In genomic region chr1:12170263-12170671, GRCh38 we compare ENCODE assay signal across 17 cellular contexts. TPM values are rescaled to one million over a fixed set of nuclear protein-coding genes. Genes with fewer than 3 reads are reported as not detected.
DNase-seq lines count a peak whose midpoint lies in the region; ATAC-seq, FAIRE-seq and TF ChIP-seq lines count a peak whose summit lies in the region.
"Had no signal": no experiment of that assay in that cellular context is flagged by ENCODE, and none has a peak within 500 bp of the region (broad histone marks: within the 10 kb centered on the region; RNA-seq: fewer than 3 reads in every experiment).

No MANE protein-coding gene starts in this region.

- no peak overlapping the region for H2BK15ac ChIP-seq in H1 (ENCODE audit: low read length)

- peaks cover 12% of the 10 kb centered on the region for H3K4me1 ChIP-seq in PC-9 (replicated peaks; ENCODE audit: insufficient read depth)
- H3K4me1 ChIP-seq in H1 (replicated peaks in 1 of 4; ENCODE audit: control insufficient read depth in 3 of 4, insufficient read depth in 4 of 4, low read length in 3 of 4): peaks cover 0 to 15% (median 5%) of the 10 kb centered on the region in 4 experiments; a peak in 5 of 7 replicates
- peaks cover 89 to 90% of the 10 kb centered on the region in 2 experiments for H3K4me1 ChIP-seq in neutrophil (ENCODE audit: control insufficient read depth in 1 of 2, insufficient read depth in 1 of 2, low read depth in 1 of 2, low read length in 1 of 2)

- H2AK5ac ChIP-seq in H1 (ENCODE audit: low read depth, low read length): no peak overlapping the region

- no peaks in the 10 kb centered on the region for H3K9me2 ChIP-seq in PC-9 (ENCODE audit: insufficient read depth)

- H3K4me3 ChIP-seq in PC-9 (no peak overlapping the region), H1 (ENCODE audit: extremely low read depth in 1 of 4, insufficient read depth in 2 of 4, low read depth in 3 of 4, low read length in 4 of 4) (no peak overlapping the region), neutrophil (ENCODE audit: low read depth in 1 of 2, low read length in 1 of 2) (peak overlapping the region; percentile 87 to 97)
- H3K4me3 ChIP-seq: cardiac muscle cell, GM23248 had no signal

- H3K23ac ChIP-seq in H1 (ENCODE audit: insufficient read length): no peak overlapping the region

- no TSS peak for BruUV-seq in PC-9 (replicated peaks; lab: Mats Ljungman, UMichigan)

- H3K4ac ChIP-seq in H1 (replicated peaks; ENCODE audit: insufficient read length, low read depth, low read length): no peak overlapping the region

- H3K36me3 ChIP-seq in PC-9 (ENCODE audit: low read depth) (no peaks in the 10 kb centered on the region), H1 (ENCODE audit: control insufficient read depth in 2 of 4, insufficient read depth in 4 of 4, low read length in 3 of 4) (no peaks in the 10 kb centered on the region), neutrophil (peaks cover 40% of the 10 kb centered on the region)
- H3K36me3 ChIP-seq: cardiac muscle cell had no signal

- H4K20me1 ChIP-seq in PC-9 (ENCODE audit: insufficient read depth) (no peaks in the 10 kb centered on the region), H1 (replicated peaks in 1 of 2; ENCODE audit: control insufficient read depth in 1 of 2, insufficient read depth in 2 of 2, low read length in 2 of 2) (peaks cover 0 to 2% of the 10 kb centered on the region in 2 experiments)

- H3K14ac ChIP-seq in H1 (ENCODE audit: insufficient read length): no peak overlapping the region

- no peak overlapping the region for H3K18ac ChIP-seq in H1 (ENCODE audit: extremely low read depth, low read length)

- no peak for TF ChIP-seq RAD21 in H1 (IDR thresholded peaks at IDR 0.05 in 1 of 2, conservative IDR thresholded peaks at IDR 0.05 in 1 of 2; ENCODE audit: low read depth in 2 of 2, low read length in 2 of 2)

- no peaks in the 10 kb centered on the region for H3K27me3 ChIP-seq in PC-9 (ENCODE audit: insufficient read depth, low read depth)
- H3K27me3 ChIP-seq in H1 (replicated peaks in 1 of 4; ENCODE audit: control insufficient read depth in 3 of 4, extremely low read depth in 1 of 4, insufficient read depth in 3 of 4, low read length in 3 of 4): peaks cover 3 to 38% (median 28%) of the 10 kb centered on the region in 4 experiments
- H3K27me3 ChIP-seq in neutrophil: no peaks in the 10 kb centered on the region

- CTCF ChIA-PET in PC-9 (lab: Charles Lee) (no interaction called here), H1 (lab: Charles Lee; ENCODE audit: partially characterized antibody) (interaction anchor here (0.6 to 2.0 kb wide), 6 partner anchors 17 to 106 kb away, joined by 3 to 10 read pairs (median 4); no protein-coding TSS in a partner anchor)

- no peak overlapping the region for H2BK5ac ChIP-seq in H1 (ENCODE audit: low read depth, low read length)

- POLR2A ChIA-PET in PC-9 (lab: Charles Lee; ENCODE audit: unreplicated experiment): no interaction called here
- POLR2A ChIA-PET in H1 (lab: Charles Lee; ENCODE audit: partially characterized antibody): interaction anchor here (2.3 kb wide), 1 partner anchor 10 kb away, joined by 8 read pairs; no protein-coding TSS in a partner anchor

- H3K9me3 ChIP-seq in PC-9 (ENCODE audit: insufficient read depth, low read depth): no peaks in the 10 kb centered on the region
- no peaks in the 10 kb centered on the region for H3K9me3 ChIP-seq in H1 (ENCODE audit: insufficient read depth in 2 of 2, low read depth in 1 of 2, low read length in 1 of 2)
- no peaks in the 10 kb centered on the region for H3K9me3 ChIP-seq in neutrophil
- H3K9me3 ChIP-seq: esophagus muscularis mucosa had no signal

- FAIRE-seq in H1 (lab: Jason Lieb, UNC) (no peak), GM12892 (lab: Jason Lieb, UNC) (no peak)

- H2AFZ ChIP-seq in PC-9: no peak overlapping the region
- H2AFZ ChIP-seq in H1 (ENCODE audit: low read length): no peak overlapping the region
- H2AFZ ChIP-seq: GM23248 had no signal

- TF ChIP-seq POLR2A in H1 (IDR thresholded peaks at IDR 0.05; ENCODE audit: control extremely low read depth in 1 of 2, low read depth in 2 of 2, low read length in 2 of 2): no peak
- no peak for TF ChIP-seq POLR2A in GM12892 (IDR thresholded peaks at IDR 0.05; ENCODE audit: low read depth, low read length)

- H4K91ac ChIP-seq in H1 (replicated peaks; ENCODE audit: insufficient read length, low read length): no peak overlapping the region

- intact Hi-C loops in PC-9 (cut with micrococcal nuclease; ENCODE audit: unreplicated experiment): no loop called here

- no peak for ATAC-seq in GM18502 (IDR thresholded peaks at IDR 0.05; ENCODE audit: poor library complexity, unreplicated experiment)
- no peak for ATAC-seq in GM18868 (IDR thresholded peaks at IDR 0.05; ENCODE audit: unreplicated experiment)
- ATAC-seq: Panc1 had no signal

- no peak overlapping the region for H2BK120ac ChIP-seq in H1 (replicated peaks; ENCODE audit: low read depth, low read length)

- H3K23me2 ChIP-seq in H1 (ENCODE audit: low read depth, low read length): no peaks in the 10 kb centered on the region; the same call in 1 of the 2 replicates

- no peaks in the 10 kb centered on the region for H3F3A ChIP-seq in PC-9 (ENCODE audit: insufficient read depth, low read depth)

- no peak overlapping the region for H4K5ac ChIP-seq in H1 (ENCODE audit: insufficient read length, low read depth, low read length)

- peak overlapping the region; percentile 35; the same call in 1 of the 2 replicates for H2BK12ac ChIP-seq in H1 (ENCODE audit: low read depth, low read length)

- no peak overlapping the region for H3K27ac ChIP-seq in PC-9
- no peak overlapping the region for H3K27ac ChIP-seq in H1 (ENCODE audit: low read depth, low read length)
- peak overlapping the region; percentile 97 for H3K27ac ChIP-seq in neutrophil
- H3K27ac ChIP-seq: 22Rv1, cardiac muscle cell, GM23248 had no signal

- H3K79me1 ChIP-seq in H1 (ENCODE audit: low read depth, low read length): no peaks in the 10 kb centered on the region

- H3K56ac ChIP-seq in H1 (replicated peaks; ENCODE audit: insufficient read length, low read depth, low read length): no peak overlapping the region

- no peak overlapping the region for H3K9ac ChIP-seq in H1 (replicated peaks in 1 of 4; ENCODE audit: extremely low read depth in 1 of 4, low read depth in 3 of 4, low read length in 3 of 4)
- H3K9ac ChIP-seq: GM23248 had no signal

- H3K79me2 ChIP-seq in PC-9 (ENCODE audit: low read depth) (no peaks in the 10 kb centered on the region), H1 (ENCODE audit: control insufficient read depth in 1 of 2, insufficient read depth in 2 of 2, low read length in 2 of 2) (no peaks in the 10 kb centered on the region)

- H2BK20ac ChIP-seq in H1 (ENCODE audit: low read length): no peak overlapping the region

- TF ChIP-seq CTCF in PC-9 (conservative IDR thresholded peaks at IDR 0.05) (no peak), H1 (IDR thresholded peaks at IDR 0.05; ENCODE audit: control extremely low read depth in 1 of 3, insufficient read depth in 1 of 3, low read depth in 1 of 3, low read length in 3 of 3) (no peak), neutrophil (IDR thresholded peaks at IDR 0.05) (no peak)

- H3K4me2 ChIP-seq in PC-9 (peak overlapping the region; percentile 27; the same call in 1 of the 2 replicates), H1 (ENCODE audit: insufficient read depth in 1 of 2, low read depth in 2 of 2, low read length in 2 of 2) (no peak overlapping the region)

- no peak overlapping the region for H4K8ac ChIP-seq in H1 (ENCODE audit: extremely low read depth, insufficient read depth, low read length)

- TF ChIP-seq EP300 in H1 (IDR thresholded peaks at IDR 0.05; ENCODE audit: borderline replicate concordance in 1 of 2, low read depth in 2 of 2, low read length in 2 of 2): no peak

- DNase-seq in DMS53 (lab: John Stamatoyannopoulos, UW): peak; percentile 18
- no peak for DNase-seq in DMS53 treated with DMSO at 0.1 percent for 48 hours (lab: John Stamatoyannopoulos, UW; ENCODE audit: unreplicated experiment)
- DNase-seq in PC-9: peak; percentile 51 to 81
- DNase-seq in H1 (ENCODE audit: low read depth in 1 of 2, low spot score in 2 of 2): no peak
- DNase-seq in GM12892 (ENCODE audit: insufficient read length): no peak
- DNase-seq: activated CD8-positive, alpha-beta memory T cell treated with anti-CD3 and anti-CD28 coated beads, Interleukin-2, amount 50 U/mL, for 48 hours; GM23248; T1000; trophoblast cell had no signal

- 90% methylated on average over 9 of the region's 9 CpGs; no CpG with 5 or more reads in 1 of the 2 experiments for WGBS in H1 (ENCODE audit: extremely low coverage in 1 of 2, insufficient coverage in 1 of 2, insufficient read length in 1 of 2, insufficient replicate concordance in 2 of 2, low coverage in 1 of 2, low lambda C conversion rate in 2 of 2, missing lambda C conversion rate in 1 of 2), 2 experiments

TF ChIP-seq in H1, 55 proteins besides CTCF, POLR2A, EP300 and RAD21:
- TF ChIP-seq TAF1 (IDR thresholded peaks at IDR 0.05; ENCODE audit: low read depth, low read length) (no peak), JUN (IDR thresholded peaks at IDR 0.05; ENCODE audit: low read depth, low read length) (no peak), SP2 (IDR thresholded peaks at IDR 0.05; ENCODE audit: low read length) (no peak)

RNA-seq across cellular contexts. Expression of gene TNFRSF1B, which starts 3.5 kb away (rescaled TPM):
- 2.7 and 3.3 TPM in 2 replicates for total RNA-seq in PC-9 (2021)
- 2.8 and 2.9 TPM in 2 replicates for total RNA-seq in H1 (2021; fragmentation: NEBNext Ultra II Directional; extraction: Animal tissue kit (Norgen Biotek cat#: 25700))
- 1.7 and 2.4 TPM in 2 replicates for polyA plus RNA-seq in H1 (2011; rRNA removed)
- polyA plus RNA-seq in H1 (2011; cell fraction: cytosol; rRNA removed): 1.8 TPM
- 2.5 TPM for polyA plus RNA-seq in H1 (2011; cell fraction: nucleus; rRNA removed)
- polyA plus RNA-seq in H1 (2012, experiment 1 of 2): 1.3 to 2.6 TPM (median 2.1 TPM) in 4 replicates
- 1.3 TPM for polyA plus RNA-seq in H1 (2012, experiment 2 of 2)
- polyA plus RNA-seq in H1 (2013, experiment 1 of 2): 2.9 TPM
- 3.5 TPM for polyA plus RNA-seq in H1 (2013, experiment 2 of 2)
- polyA minus RNA-seq in H1 (2011; rRNA and poly(A)+ RNA removed): 1.1 and 1.5 TPM in 2 replicates
- 0.88 TPM for polyA minus RNA-seq in H1 (2011; cell fraction: cytosol; rRNA and poly(A)+ RNA removed)
- 0.90 TPM for polyA minus RNA-seq in H1 (2011; cell fraction: nucleus; rRNA and poly(A)+ RNA removed)
- polyA plus RNA-seq in GM12892 (2012; ENCODE audit: missing spikeins): 24.1 TPM
- total RNA-seq: HT-29 had no signal
- polyA plus RNA-seq: cardiac muscle cell had no signal

RNA-seq across cellular contexts. Expression of gene VPS13D, which starts 59.6 kb away (rescaled TPM):
- total RNA-seq in PC-9 (2021): 31.1 and 36.2 TPM in 2 replicates
- total RNA-seq in H1 (2021; fragmentation: NEBNext Ultra II Directional; extraction: Animal tissue kit (Norgen Biotek cat#: 25700)): 31.2 and 32.7 TPM in 2 replicates
- 9.7 and 10.9 TPM in 2 replicates for polyA plus RNA-seq in H1 (2011; rRNA removed)
- polyA plus RNA-seq in H1 (2011; cell fraction: cytosol; rRNA removed): 14.7 TPM
- 27.4 TPM for polyA plus RNA-seq in H1 (2011; cell fraction: nucleus; rRNA removed)
- polyA plus RNA-seq in H1 (2012, experiment 1 of 2): 13.6 to 16.4 TPM (median 14.6 TPM) in 4 replicates
- polyA plus RNA-seq in H1 (2012, experiment 2 of 2): 1.1 TPM
- polyA plus RNA-seq in H1 (2013, experiment 1 of 2): 5.6 TPM
- 6.0 TPM for polyA plus RNA-seq in H1 (2013, experiment 2 of 2)
- 64.9 and 68.5 TPM in 2 replicates for polyA minus RNA-seq in H1 (2011; rRNA and poly(A)+ RNA removed)
- polyA minus RNA-seq in H1 (2011; cell fraction: cytosol; rRNA and poly(A)+ RNA removed): 33.0 TPM
- polyA minus RNA-seq in H1 (2011; cell fraction: nucleus; rRNA and poly(A)+ RNA removed): 80.2 TPM
- polyA plus RNA-seq in GM12892 (2012; ENCODE audit: missing spikeins): 6.5 TPM

Comparison
In these comparisons a context has a peak if more than half of its experiments do, and no peak if none do; other contexts are left out.
1. DNase-seq: peak in DMS53 (single experiment) and PC-9 (2 of 2); none in DMS53 treated with DMSO at 0.1 percent for 48 hours (single experiment), H1 (0 of 2) and GM12892 (single experiment).
2. H3K4me3 ChIP-seq: peak in neutrophil (2 of 2); none in PC-9 (single experiment) and H1 (0 of 4).